Comparison of ENCODE assay signal across 20 cellular contexts in genomic region chr5:96236831-96237230, GRCh38.
A peak's percentile ranks its signal among the peaks of the same experiment; 100 is the strongest.
DNase-seq lines count a peak whose midpoint lies in the region; ATAC-seq and TF ChIP-seq lines count a peak whose summit lies in the region.
"Had no signal": no experiment of that assay in that cellular context is flagged by ENCODE, and none has a peak within 500 bp of the region (broad histone marks: within the 10 kb centered on the region; RNA-seq: fewer than 3 reads in every experiment).

No MANE protein-coding gene starts in this region.

- peak overlapping the region; percentile 94 for H2BK20ac ChIP-seq in IMR-90 (ENCODE audit: low read depth, low read length)

- in situ Hi-C loops in GM23248 (cut with MboI) (no loop called here), IMR-90 (cut with MboI; ENCODE audit: low sequenced_read_pairs) (no loop called here)

- DNase-seq in GM23248 (no peak), IMR-90 (no peak), esophagus muscularis mucosa (ENCODE audit: extremely low spot score) (no peak), osteoblast (ENCODE audit: insufficient read length, low spot score, missing footprints) (peak; percentile 23), A673 (ENCODE audit: low spot score) (no peak), hepatocyte (ENCODE audit: low spot score) (no peak)
- no peak for DNase-seq in activated CD4-positive, CD25-positive, alpha-beta regulatory T cell (lab: John Stamatoyannopoulos, UW)
- DNase-seq: ACHN; CD4-positive, alpha-beta memory T cell; DND-41; MV-4-11; NCI-H1105 treated with DMSO at 0.1 percent for 48 hours; NCI-H2029 treated with DMSO at 0.1 percent for 48 hours; NCI-H526; OCI-M1 had no signal

- H2AFZ ChIP-seq in GM23248 (peak overlapping the region; percentile 56), IMR-90 (replicated peaks; ENCODE audit: low read length, poor library complexity) (no peak overlapping the region), osteoblast (ENCODE audit: low read length) (peak overlapping the region; percentile 47), hepatocyte (no peak overlapping the region)

- H3K36me3 ChIP-seq in GM23248 (ENCODE audit: low read depth) (no peaks in the 10 kb centered on the region), IMR-90 (ENCODE audit: control insufficient read depth, insufficient read depth, low read length) (no peaks in the 10 kb centered on the region), esophagus muscularis mucosa (no peaks in the 10 kb centered on the region), osteoblast (ENCODE audit: insufficient read depth, low read length) (no peaks in the 10 kb centered on the region), A673 (ENCODE audit: insufficient read depth, low read length, poor library complexity, severe bottlenecking) (no peaks in the 10 kb centered on the region), hepatocyte (replicated peaks; ENCODE audit: insufficient read depth, low read depth) (no peaks in the 10 kb centered on the region)
- H3K36me3 ChIP-seq: BLaER1 treated with 17β-estradiol and CSF1 and Interleukin-3, amounts not matched to agents 10 nM and 100 nM; HAP-1; SJSA1 had no signal

- no peaks in the 10 kb centered on the region; a peak in 1 of 4 replicates for H3K79me1 ChIP-seq in IMR-90 (ENCODE audit: low read depth in 1 of 2, low read length in 2 of 2)

- H3K9ac ChIP-seq in GM23248: no peak overlapping the region
- no peak overlapping the region for H3K9ac ChIP-seq in IMR-90 (ENCODE audit: low read depth, low read length)
- H3K9ac ChIP-seq: BLaER1 treated with 17β-estradiol and CSF1 and Interleukin-3, amounts not matched to agents 10 nM and 100 nM; KMS-11 had no signal

- peak overlapping the region; percentile 46 to 53; a peak in 3 of 4 replicates for H4K8ac ChIP-seq in IMR-90 (ENCODE audit: low read depth in 2 of 2, low read length in 2 of 2)

- dilution Hi-C loops in IMR-90 (cut with HindIII; ENCODE audit: low sequenced_read_pairs, unreplicated experiment): no loop called here

- no peak for TF ChIP-seq RAD21 in IMR-90 (IDR thresholded peaks at IDR 0.05; ENCODE audit: low read length)

- no peaks in the 10 kb centered on the region for H3K79me2 ChIP-seq in GM23248 (ENCODE audit: insufficient read depth)
- no peaks in the 10 kb centered on the region for H3K79me2 ChIP-seq in osteoblast (ENCODE audit: insufficient read depth, low read length)
- H3K79me2 ChIP-seq in hepatocyte: no peaks in the 10 kb centered on the region

- peaks cover 9% of the 10 kb centered on the region; the same call in 1 of the 2 replicates for H3F3A ChIP-seq in GM23248 (ENCODE audit: insufficient read depth)

- H3K27me3 ChIP-seq in GM23248 (replicated peaks; ENCODE audit: insufficient read depth): no peaks in the 10 kb centered on the region
- H3K27me3 ChIP-seq in IMR-90 (ENCODE audit: control insufficient read depth, insufficient read depth, low read length): no peaks in the 10 kb centered on the region
- H3K27me3 ChIP-seq in esophagus muscularis mucosa: no peaks in the 10 kb centered on the region
- no peaks in the 10 kb centered on the region for H3K27me3 ChIP-seq in osteoblast (ENCODE audit: insufficient read depth, low read length)
- H3K27me3 ChIP-seq in A673 (replicated peaks; ENCODE audit: insufficient read depth, low read depth, low read length, poor library complexity): no peaks in the 10 kb centered on the region
- H3K27me3 ChIP-seq in hepatocyte: no peaks in the 10 kb centered on the region
- H3K27me3 ChIP-seq: BLaER1 treated with 17β-estradiol and CSF1 and Interleukin-3, amounts not matched to agents 10 nM and 100 nM; SJSA1 had no signal

- H3K4ac ChIP-seq in IMR-90 (ENCODE audit: low read depth, low read length): peak overlapping the region; percentile 54; the same call in 1 of the 2 replicates

- no peak overlapping the region for H2AK9ac ChIP-seq in IMR-90 (replicated peaks; ENCODE audit: low read depth, low read length, poor library complexity)

- H3K14ac ChIP-seq in IMR-90 (replicated peaks; ENCODE audit: low read depth, low read length): peak overlapping the region; percentile 53

- no TSS peak for BruUV-seq in IMR-90 (replicated peaks; lab: Mats Ljungman, UMichigan)
- BruUV-seq in A673 (replicated peaks; lab: Mats Ljungman, UMichigan): no TSS peak

- no peak for TF ChIP-seq CTCF in IMR-90 (conservative IDR thresholded peaks at IDR 0.05; ENCODE audit: low read depth, low read length)
- no peak for TF ChIP-seq CTCF in esophagus muscularis mucosa (IDR thresholded peaks at IDR 0.05)
- no peak for TF ChIP-seq CTCF in osteoblast (IDR thresholded peaks at IDR 0.05; ENCODE audit: extremely low read depth, low read depth, low read length)
- TF ChIP-seq CTCF in A673 (conservative IDR thresholded peaks at IDR 0.05; ENCODE audit: low read depth, low read length): no peak
- TF ChIP-seq CTCF in hepatocyte (IDR thresholded peaks at IDR 0.05; ENCODE audit: poor library complexity): no peak

- H3K4me2 ChIP-seq in GM23248 (ENCODE audit: unreplicated experiment) (no peak overlapping the region), IMR-90 (ENCODE audit: low read depth, low read length) (no peak overlapping the region), osteoblast (ENCODE audit: insufficient read depth, low read length) (no peak overlapping the region), hepatocyte (no peak overlapping the region)
- H3K4me2 ChIP-seq: BLaER1 treated with 17β-estradiol and CSF1 and Interleukin-3, amounts not matched to agents 10 nM and 100 nM; KMS-11 had no signal

- H3K9me3 ChIP-seq in GM23248 (ENCODE audit: low read depth) (no peaks in the 10 kb centered on the region), IMR-90 (ENCODE audit: control insufficient read depth, insufficient read depth, low read length) (no peaks in the 10 kb centered on the region), esophagus muscularis mucosa (peaks cover 0 to 5% (median 0%) of the 10 kb centered on the region in 4 donors), osteoblast (ENCODE audit: low read depth, low read length) (no peaks in the 10 kb centered on the region), A673 (ENCODE audit: low read depth, low read length, poor library complexity, severe bottlenecking) (no peaks in the 10 kb centered on the region), hepatocyte (ENCODE audit: low read depth) (no peaks in the 10 kb centered on the region)
- H3K9me3 ChIP-seq: BLaER1 treated with 17β-estradiol and CSF1 and Interleukin-3, amounts not matched to agents 10 nM and 100 nM; HAP-1; SJSA1 had no signal

- TF ChIP-seq EP300 in esophagus muscularis mucosa (IDR thresholded peaks at IDR 0.05): no peak

- H4K5ac ChIP-seq in IMR-90 (ENCODE audit: low read depth, low read length): peak overlapping the region; percentile 30; the same call in 1 of the 2 replicates

- H3K56ac ChIP-seq in IMR-90 (ENCODE audit: extremely low read depth, insufficient read depth, low read length): no peak overlapping the region

- intact Hi-C loops in IMR-90 (cut with micrococcal nuclease) (no loop called here), esophagus muscularis mucosa (cut with DNase I) (no loop called here), A673 (cut with micrococcal nuclease; ENCODE audit: unreplicated experiment) (no loop called here)

- H3K18ac ChIP-seq in IMR-90 (ENCODE audit: low read depth, low read length): peak overlapping the region; percentile 62; the same call in 1 of the 2 replicates

- TF ChIP-seq POLR2A in IMR-90 (IDR thresholded peaks at IDR 0.05; ENCODE audit: low read depth, low read length): no peak
- no peak for TF ChIP-seq POLR2A in esophagus muscularis mucosa (IDR thresholded peaks at IDR 0.05; ENCODE audit: low read depth)

- H2AK5ac ChIP-seq in IMR-90 (ENCODE audit: low read depth, low read length): no peak overlapping the region; the same call in 1 of the 2 replicates

- H3K9me1 ChIP-seq in IMR-90 (ENCODE audit: insufficient read depth, low read length): no peaks in the 10 kb centered on the region; the same call in none of the 2 replicates

- CTCF ChIA-PET in IMR-90 (lab: Yijun Ruan, JAX): no interaction called here
- CTCF ChIA-PET in A673 (lab: Charles Lee): no interaction called here

- 100% methylated on average over 1 of the region's 1 CpG for WGBS in GM23248 (ENCODE audit: low coverage in 1 of 2, low lambda C conversion rate in 2 of 2, missing lambda C conversion rate in 2 of 2), 2 experiments
- WGBS in IMR-90 (ENCODE audit: extremely low coverage in 2 of 2, insufficient read length in 1 of 2), 2 experiments: no CpG with 5 or more reads among the region's 1 CpG
- 94% methylated on average over 1 of the region's 1 CpG for WGBS in esophagus muscularis mucosa
- 91% methylated on average over 1 of the region's 1 CpG for WGBS in hepatocyte (ENCODE audit: low lambda C conversion rate, missing lambda C conversion rate)

- peak overlapping the region; percentile 62 for H4K91ac ChIP-seq in IMR-90 (ENCODE audit: insufficient read depth, low read depth, low read length)

- H4K20me1 ChIP-seq in GM23248 (ENCODE audit: insufficient read depth) (no peaks in the 10 kb centered on the region), IMR-90 (ENCODE audit: insufficient read depth, low read length) (no peaks in the 10 kb centered on the region), osteoblast (ENCODE audit: insufficient read depth, low read length) (no peaks in the 10 kb centered on the region), hepatocyte (ENCODE audit: insufficient read depth, poor library complexity, severe bottlenecking) (no peaks in the 10 kb centered on the region)
- H4K20me1 ChIP-seq: BLaER1 treated with 17β-estradiol and CSF1 and Interleukin-3, amounts not matched to agents 10 nM and 100 nM had no signal

- ATAC-seq in IMR-90 (ENCODE audit: low read depth): no peak

- peak overlapping the region; percentile 55; the same call in 2 of the 3 replicates for H2BK15ac ChIP-seq in IMR-90 (ENCODE audit: low read depth, low read length)

- H3K4me1 ChIP-seq in GM23248 (ENCODE audit: insufficient read depth) (peaks cover 14% of the 10 kb centered on the region), IMR-90 (ENCODE audit: control insufficient read depth, insufficient read depth, low read length) (peaks cover 12% of the 10 kb centered on the region), esophagus muscularis mucosa (peaks cover 19 to 36% (median 31%) of the 10 kb centered on the region in 4 donors), osteoblast (ENCODE audit: insufficient read depth, low read length) (peaks cover 18% of the 10 kb centered on the region), A673 (ENCODE audit: insufficient read depth, low read length, poor library complexity, severe bottlenecking) (no peaks in the 10 kb centered on the region), hepatocyte (ENCODE audit: insufficient read depth) (no peaks in the 10 kb centered on the region)
- H3K4me1 ChIP-seq: HAP-1, SJSA1 had no signal

- peak overlapping the region; percentile 36 for H2BK5ac ChIP-seq in IMR-90 (ENCODE audit: low read depth, low read length, poor library complexity, severe bottlenecking)

- H3K27ac ChIP-seq in GM23248 (no peak overlapping the region), IMR-90 (ENCODE audit: insufficient read depth, low read length) (no peak overlapping the region), esophagus muscularis mucosa (replicated peaks in 1 of 4) (peak overlapping the region; percentile 73 to 84 (median 83)), osteoblast (ENCODE audit: low read depth, low read length) (peak overlapping the region; percentile 87), A673 (ENCODE audit: low read depth, low read length, poor library complexity, severe bottlenecking) (no peak overlapping the region), hepatocyte (no peak overlapping the region)
- H3K27ac ChIP-seq: BLaER1 treated with 17β-estradiol and CSF1 and Interleukin-3, amounts not matched to agents 10 nM and 100 nM; HL-60; KMS-11; SJSA1 had no signal

- H3K4me3 ChIP-seq in GM23248 (no peak overlapping the region), IMR-90 (ENCODE audit: insufficient read depth, low read depth, low read length) (no peak overlapping the region), esophagus muscularis mucosa (no peak overlapping the region), osteoblast (ENCODE audit: insufficient read depth, low read length) (no peak overlapping the region), A673 (ENCODE audit: low read depth, low read length, poor library complexity, severe bottlenecking) (no peak overlapping the region), hepatocyte (no peak overlapping the region)
- H3K4me3 ChIP-seq: BLaER1 treated with 17β-estradiol and CSF1 and Interleukin-3, amounts not matched to agents 10 nM and 100 nM; HAP-1; SJSA1 had no signal

- H3K23ac ChIP-seq in IMR-90 (ENCODE audit: low read depth, low read length): peak overlapping the region; percentile 5; the same call in 1 of the 2 replicates

- H2BK120ac ChIP-seq in IMR-90 (ENCODE audit: low read depth, low read length): peak overlapping the region; percentile 87

- H3K9me2 ChIP-seq in GM23248 (ENCODE audit: insufficient read depth) (no peaks in the 10 kb centered on the region), hepatocyte (replicated peaks; ENCODE audit: insufficient read depth) (no peaks in the 10 kb centered on the region)

- POLR2A ChIA-PET in IMR-90 (lab: Charles Lee; ENCODE audit: unreplicated experiment) (no interaction called here), A673 (lab: Charles Lee; ENCODE audit: low non-redundant PET) (no interaction called here)

Comparison
In these comparisons a context has a peak if more than half of its experiments do, and no peak if none do; other contexts are left out.
1. H2AFZ ChIP-seq: peak in GM23248 (single experiment) and osteoblast (single experiment); none in IMR-90 (single experiment) and hepatocyte (single experiment).
2. H3K27ac ChIP-seq: peak in esophagus muscularis mucosa (4 of 4) and osteoblast (single experiment); none in GM23248 (single experiment), IMR-90 (single experiment), A673 (single experiment) and hepatocyte (single experiment).